In the genomic region with DNA sequence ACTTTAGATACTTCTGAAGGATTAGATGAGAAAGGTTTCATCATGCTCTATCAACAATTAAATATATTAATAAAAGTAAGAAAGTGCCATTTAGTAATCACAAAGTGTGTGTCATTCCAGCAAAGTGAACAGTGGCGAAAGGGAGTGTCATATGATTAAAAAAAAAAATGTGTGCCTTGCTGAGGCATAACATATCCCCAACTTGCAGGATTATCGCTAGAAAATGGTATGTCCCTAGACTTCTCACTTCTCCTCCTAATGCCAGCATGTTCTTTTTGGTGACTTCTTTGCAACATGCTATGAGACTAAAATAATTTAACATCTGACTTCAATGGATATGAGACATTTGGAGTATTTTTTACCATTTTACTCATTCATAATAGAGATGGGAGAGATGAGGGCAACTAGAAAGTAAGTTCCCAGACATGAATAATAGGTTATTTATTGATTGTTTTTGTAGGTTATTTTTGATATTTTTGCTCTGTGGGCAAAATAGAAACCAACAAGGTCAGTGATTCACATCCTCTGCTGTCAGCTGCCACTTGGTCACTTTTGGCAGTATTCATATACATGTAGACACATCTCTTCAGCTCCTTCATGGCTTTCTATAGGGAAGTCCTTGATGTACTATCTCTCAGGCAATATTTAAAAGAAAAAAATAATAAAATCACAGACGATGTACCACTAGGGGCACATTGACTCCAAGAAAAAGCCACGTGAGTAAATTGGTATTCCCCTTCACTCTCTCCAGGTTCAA, we compare ENCODE assay signal across 13 cellular contexts.
DNase-seq lines count a peak whose midpoint lies in the region; ATAC-seq and TF ChIP-seq lines count a peak whose summit lies in the region.
"Had no signal": no experiment of that assay in that cellular context is flagged by ENCODE, and none has a peak within 500 bp of the region (broad histone marks: within the 10 kb centered on the region; RNA-seq: fewer than 3 reads in every experiment).

No MANE protein-coding gene starts in this region.

- no peak overlapping the region for H3K4me3 ChIP-seq in epithelial cell of proximal tubule (ENCODE audit: low read depth, low read length)

- DNase-seq in epithelial cell of proximal tubule (ENCODE audit: low read depth) (no peak), HCEC 1CT (no peak), NCI-H774 (lab: John Stamatoyannopoulos, UW) (no peak)
- DNase-seq: activated naive CD4-positive, alpha-beta T cell treated with anti-CD3 and anti-CD28 coated beads, Interleukin-2, amount 10 ng/mL, durations not matched to agents 7 days and 5 days; naive thymus-derived CD8-positive, alpha-beta T cell; NCI-H1694 treated with DMSO at 0.1 percent for 48 hours; NCI-H524; WERI-Rb-1 had no signal

- peak; percentile 21 for TF ChIP-seq CTCF in epithelial cell of proximal tubule (conservative IDR thresholded peaks at IDR 0.05; ENCODE audit: low read depth, low read length)

- ATAC-seq in GM19023 (IDR thresholded peaks at IDR 0.05; ENCODE audit: unreplicated experiment): peak; percentile 63
- ATAC-seq in HG02588 (IDR thresholded peaks at IDR 0.05; ENCODE audit: unreplicated experiment): peak; percentile 63
- ATAC-seq in HG03196 (IDR thresholded peaks at IDR 0.05; ENCODE audit: unreplicated experiment): peak; percentile 96
- ATAC-seq in HG02571 (IDR thresholded peaks at IDR 0.05; ENCODE audit: unreplicated experiment): no peak
- no peak for ATAC-seq in GM21723 (IDR thresholded peaks at IDR 0.05; ENCODE audit: unreplicated experiment)
- ATAC-seq: naive thymus-derived CD8-positive, alpha-beta T cell had no signal

Comparison
In these comparisons a context has a peak if more than half of its experiments do, and no peak if none do; other contexts are left out.
1. ATAC-seq: peak in GM19023 (single experiment), HG02588 (single experiment) and HG03196 (single experiment); none in HG02571 (single experiment) and GM21723 (single experiment).